1 cellular context compared by ENCODE assay signal in the genomic region with DNA sequence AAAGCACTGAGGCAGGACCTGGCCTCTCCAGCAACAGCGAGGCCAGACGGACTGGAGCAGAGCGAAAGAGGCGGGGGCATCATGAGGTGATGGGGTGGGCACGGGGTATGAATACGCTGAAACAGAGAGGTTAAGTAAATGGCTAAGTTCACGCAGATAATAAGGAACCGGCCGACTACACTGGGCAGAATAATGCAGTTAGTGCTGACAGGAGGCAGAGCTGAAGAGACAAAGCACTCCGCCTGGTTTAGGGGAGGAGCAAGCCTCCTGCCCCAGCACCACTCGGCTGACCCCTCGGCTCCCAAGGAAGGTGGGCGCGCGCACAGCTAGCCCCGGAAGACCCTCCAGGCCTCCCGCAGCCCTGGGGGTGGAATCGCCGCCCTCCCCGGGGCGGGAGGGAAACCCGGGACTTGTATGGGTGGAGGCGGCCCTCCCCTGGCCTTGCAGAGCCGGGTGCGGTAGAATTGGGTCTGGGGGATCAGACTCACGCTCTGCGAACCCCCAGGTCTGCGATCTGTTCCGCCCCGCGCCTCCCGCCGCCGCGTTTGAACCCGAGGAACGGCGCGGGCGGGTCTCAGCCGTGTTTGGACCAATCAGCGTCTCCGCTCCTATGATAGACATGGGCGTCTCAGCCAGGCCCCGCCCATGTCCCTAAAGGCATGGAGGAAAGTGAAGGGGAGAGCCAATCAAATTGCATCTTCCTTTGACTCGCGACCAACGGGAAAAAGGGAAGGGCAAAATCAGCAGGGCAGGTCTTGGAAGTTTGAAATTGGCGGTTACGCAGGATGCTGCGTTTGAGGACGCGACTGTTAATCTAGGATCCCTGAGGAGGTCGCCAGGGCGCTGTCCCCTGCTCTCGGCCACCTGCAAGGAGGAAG.
TF ChIP-seq lines count a peak whose summit lies in the region.

Gene CIT, minus strand, starts transcription at position 560 of the 878 bp plus-strand sequence. CDS start 1,152 bp downstream, outside the sequence.

TF ChIP-seq in HepG2, 621 proteins besides CTCF, POLR2A, EP300 and RAD21 (continued from another document and continues in another):
- peak; percentile 96 for TF ChIP-seq ARID4A (CRISPR knock-in tag; IDR thresholded peaks at IDR 0.05; ENCODE audit: borderline replicate concordance)
- peak; percentile 71 for TF ChIP-seq POGZ (CRISPR knock-in tag; IDR thresholded peaks at IDR 0.05)
- no peak for TF ChIP-seq SCMH1 (CRISPR knock-in tag; IDR thresholded peaks at IDR 0.05; ENCODE audit: borderline replicate concordance)
- TF ChIP-seq E2F5 (CRISPR knock-in tag; conservative IDR thresholded peaks at IDR 0.05), result peak; percentile 98
- TF ChIP-seq GTF2F1 (IDR thresholded peaks at IDR 0.05; ENCODE audit: low read length), result no peak
- TF ChIP-seq SP5 (CRISPR knock-in tag; IDR thresholded peaks at IDR 0.05; ENCODE audit: borderline replicate concordance, low read depth), result no peak
- TF ChIP-seq TRAFD1 (CRISPR knock-in tag; IDR thresholded peaks at IDR 0.05; ENCODE audit: borderline replicate concordance), result no peak
- TF ChIP-seq IRF2 (CRISPR knock-in tag; IDR thresholded peaks at IDR 0.05), result no peak
- no peak for TF ChIP-seq ZNF318 (CRISPR knock-in tag; IDR thresholded peaks at IDR 0.05)
- TF ChIP-seq ZNF276 (CRISPR knock-in tag; IDR thresholded peaks at IDR 0.05; ENCODE audit: low read depth), result no peak
- TF ChIP-seq GFI1 (CRISPR knock-in tag; IDR thresholded peaks at IDR 0.05; ENCODE audit: borderline replicate concordance), result no peak
- TF ChIP-seq ZFP82 (CRISPR knock-in tag; IDR thresholded peaks at IDR 0.05; ENCODE audit: borderline replicate concordance), result no peak
- TF ChIP-seq ZSCAN12 (CRISPR knock-in tag; IDR thresholded peaks at IDR 0.05), result no peak
- no peak for TF ChIP-seq CEBPB (IDR thresholded peaks at IDR 0.05; ENCODE audit: borderline replicate concordance, low read depth, low read length)
- TF ChIP-seq NR0B2 (CRISPR knock-in tag; IDR thresholded peaks at IDR 0.05), result 0 out of 2 replicates have a peak, but pooled peaks have one; percentile 27
- no peak for TF ChIP-seq ZNF766 (CRISPR knock-in tag; IDR thresholded peaks at IDR 0.05; ENCODE audit: borderline replicate concordance)
- TF ChIP-seq ZNF841 (CRISPR knock-in tag; IDR thresholded peaks at IDR 0.05; ENCODE audit: borderline replicate concordance), result no peak
- TF ChIP-seq RNF219 (CRISPR knock-in tag; IDR thresholded peaks at IDR 0.05), result no peak
- TF ChIP-seq MED8 (CRISPR knock-in tag; IDR thresholded peaks at IDR 0.05; ENCODE audit: insufficient replicate concordance), result no peak
- TF ChIP-seq ZNF761 (CRISPR knock-in tag; conservative IDR thresholded peaks at IDR 0.05), result no peak
- no peak for TF ChIP-seq RELA (CRISPR knock-in tag; IDR thresholded peaks at IDR 0.05)
- peak; percentile 73; the same call in 1 of the 2 replicates for TF ChIP-seq KDM5B (CRISPR knock-in tag; IDR thresholded peaks at IDR 0.05; ENCODE audit: borderline replicate concordance)
- TF ChIP-seq TARDBP (CRISPR knock-in tag; IDR thresholded peaks at IDR 0.05), result 0 out of 2 replicates have a peak, but pooled peaks have one; percentile 51
- peak; percentile 86; the same call in 1 of the 2 replicates for TF ChIP-seq BORCS8-MEF2B (CRISPR knock-in tag; IDR thresholded peaks at IDR 0.05)
- no peak for TF ChIP-seq ZNF282 (IDR thresholded peaks at IDR 0.05; ENCODE audit: partially characterized antibody)
- no peak for TF ChIP-seq FOXC1 (CRISPR knock-in tag; IDR thresholded peaks at IDR 0.05; ENCODE audit: borderline replicate concordance)
- no peak for TF ChIP-seq EZH2 (conservative IDR thresholded peaks at IDR 0.05; ENCODE audit: low read depth, low read length)
- no peak; the same call in 1 of the 2 replicates for TF ChIP-seq KAT8 (CRISPR knock-in tag; IDR thresholded peaks at IDR 0.05)
- TF ChIP-seq, protein P1, sequence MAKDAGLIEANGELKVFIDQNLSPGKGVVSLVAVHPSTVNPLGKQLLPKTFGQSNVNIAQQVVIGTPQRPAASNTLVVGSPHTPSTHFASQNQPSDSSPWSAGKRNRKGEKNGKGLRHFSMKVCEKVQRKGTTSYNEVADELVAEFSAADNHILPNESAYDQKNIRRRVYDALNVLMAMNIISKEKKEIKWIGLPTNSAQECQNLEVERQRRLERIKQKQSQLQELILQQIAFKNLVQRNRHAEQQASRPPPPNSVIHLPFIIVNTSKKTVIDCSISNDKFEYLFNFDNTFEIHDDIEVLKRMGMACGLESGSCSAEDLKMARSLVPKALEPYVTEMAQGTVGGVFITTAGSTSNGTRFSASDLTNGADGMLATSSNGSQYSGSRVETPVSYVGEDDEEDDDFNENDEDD (CRISPR knock-in tag; IDR thresholded peaks at IDR 0.05; ENCODE audit: borderline replicate concordance), result peak; percentile 97
